Comparison of ENCODE assay signal across 8 cellular contexts in the genomic region with DNA sequence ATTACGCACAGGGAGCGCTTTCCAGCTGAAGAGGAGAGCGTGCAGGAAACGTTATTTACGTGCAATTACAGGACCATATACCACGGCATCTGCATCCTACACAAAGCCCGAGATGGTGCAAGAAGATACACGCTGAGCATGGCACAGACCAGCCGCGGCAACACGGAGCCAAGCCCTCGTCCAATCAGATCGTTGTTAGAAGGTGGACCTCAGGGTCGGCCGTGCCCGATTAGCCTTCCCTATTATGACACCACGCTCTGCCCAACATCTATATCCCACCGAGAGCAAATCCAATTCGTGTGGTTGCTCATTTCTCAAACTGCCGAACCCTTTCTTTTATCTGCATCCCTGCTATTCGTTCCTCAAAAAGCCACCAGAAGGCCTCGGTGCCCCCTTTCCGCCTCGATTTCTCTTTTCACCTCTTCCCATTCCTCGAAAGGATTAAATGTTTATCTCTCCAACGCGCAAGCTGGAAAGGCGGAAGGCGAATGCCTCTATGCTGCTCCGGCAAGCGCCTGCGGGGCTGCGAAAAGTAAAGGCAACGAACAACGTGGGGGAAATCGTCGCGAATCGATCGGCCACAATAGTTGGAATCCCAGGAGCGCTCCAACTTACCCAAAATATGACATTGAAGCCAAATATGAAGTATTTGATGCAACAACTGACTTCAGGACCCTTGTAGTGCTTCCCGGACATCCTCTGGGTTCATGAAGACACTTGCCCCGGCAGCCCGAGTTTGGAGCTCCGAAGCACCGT.
A peak's percentile ranks its signal among the peaks of the same experiment; 100 is the strongest.
DNase-seq lines count a peak whose midpoint lies in the region; ATAC-seq and TF ChIP-seq lines count a peak whose summit lies in the region.

No MANE protein-coding gene starts in this region.

- no peak for TF ChIP-seq POLR2A in erythroblast (IDR thresholded peaks at IDR 0.05; ENCODE audit: low read length)

- no peak for TF ChIP-seq CTCF in GM12864 (IDR thresholded peaks at IDR 0.05; ENCODE audit: low read depth, low read length, missing control alignments)

- no peaks in the 10 kb centered on the region for H3K9me3 ChIP-seq in muscle layer of colon (ENCODE audit: low read length)
- H3K9me3 ChIP-seq in subcutaneous abdominal adipose tissue (ENCODE audit: control insufficient read depth in 5 of 5, low read length in 5 of 5) = no peaks in the 10 kb centered on the region

- peak overlapping the region; percentile 73 for H3K27ac ChIP-seq in muscle layer of colon (ENCODE audit: low read depth, low read length)
- no peak overlapping the region for H3K27ac ChIP-seq in subcutaneous abdominal adipose tissue (ENCODE audit: low read depth, low read length)

- H3K36me3 ChIP-seq in muscle layer of colon (ENCODE audit: insufficient read depth, low read length) = no peaks in the 10 kb centered on the region
- no peaks in the 10 kb centered on the region for H3K36me3 ChIP-seq in subcutaneous abdominal adipose tissue (ENCODE audit: control insufficient read depth in 5 of 5, insufficient read depth in 5 of 5, low read length in 5 of 5)

- H3K4me3 ChIP-seq in GM12864 (ENCODE audit: low read depth, low read length) (peak overlapping the region; percentile 48), muscle layer of colon (ENCODE audit: low read depth in 1 of 2, low read length in 2 of 2) (peak overlapping the region; percentile 65 to 86), subcutaneous abdominal adipose tissue (ENCODE audit: low read depth in 1 of 5, low read length in 5 of 5) (peak overlapping the region; percentile 71 to 88 (median 80))

- H3K9ac ChIP-seq in muscle layer of colon (ENCODE audit: low read length) (no peak overlapping the region), subcutaneous abdominal adipose tissue (ENCODE audit: low read length in 5 of 5) (peak overlapping the region in 2 of 5 donors; percentile 38 to 66)

- ATAC-seq in HG02759 (IDR thresholded peaks at IDR 0.05; ENCODE audit: unreplicated experiment) = peak; percentile 20

- no peak for DNase-seq in GM12864 (ENCODE audit: low read depth)
- DNase-seq in NCI-H345 treated with DMSO at 0.1 percent for 48 hours (lab: John Stamatoyannopoulos, UW; ENCODE audit: unreplicated experiment) = peak; percentile 46
- peak; percentile 9 for DNase-seq in activated CD8-positive, alpha-beta memory T cell treated with anti-CD3 and anti-CD28 coated beads, Interleukin-2, amount 50 U/mL, for 24 hours (ENCODE audit: extremely low read depth)
- DNase-seq in erythroblast (lab: John Stamatoyannopoulos, UW) = peak; percentile 88
- DNase-seq in NCI-H187 treated with DMSO at 0.1 percent for 48 hours (lab: John Stamatoyannopoulos, UW) = no peak

- H3K27me3 ChIP-seq in muscle layer of colon (ENCODE audit: control insufficient read depth in 1 of 2, insufficient read depth in 2 of 2, low read length in 2 of 2) (no peaks in the 10 kb centered on the region), subcutaneous abdominal adipose tissue (ENCODE audit: control insufficient read depth in 5 of 5, insufficient read depth in 4 of 5, low read length in 5 of 5) (peaks cover 7 to 26% (median 14%) of the 10 kb centered on the region in 5 donors)

- H3K4me1 ChIP-seq in muscle layer of colon (ENCODE audit: insufficient read depth, low read length) (peaks cover 17% of the 10 kb centered on the region), subcutaneous abdominal adipose tissue (ENCODE audit: control insufficient read depth in 5 of 5, insufficient read depth in 5 of 5, low read length in 5 of 5) (peaks cover 0 to 26% (median 22%) of the 10 kb centered on the region in 5 donors)

Comparison
In these comparisons a context has a peak if more than half of its experiments do, and no peak if none do; other contexts are left out.
1. DNase-seq: peak in NCI-H345 treated with DMSO at 0.1 percent for 48 hours (single experiment), activated CD8-positive, alpha-beta memory T cell treated with anti-CD3 and anti-CD28 coated beads, Interleukin-2, amount 50 U/mL, for 24 hours (single experiment) and erythroblast (2 of 2); none in GM12864 (single experiment) and NCI-H187 treated with DMSO at 0.1 percent for 48 hours (single experiment).
2. Peak in every context shown above with its lines, with median percentiles within 50 percentile points of each other: H3K4me3 ChIP-seq.